25 cellular contexts compared by ENCODE assay signal in the genomic region with DNA sequence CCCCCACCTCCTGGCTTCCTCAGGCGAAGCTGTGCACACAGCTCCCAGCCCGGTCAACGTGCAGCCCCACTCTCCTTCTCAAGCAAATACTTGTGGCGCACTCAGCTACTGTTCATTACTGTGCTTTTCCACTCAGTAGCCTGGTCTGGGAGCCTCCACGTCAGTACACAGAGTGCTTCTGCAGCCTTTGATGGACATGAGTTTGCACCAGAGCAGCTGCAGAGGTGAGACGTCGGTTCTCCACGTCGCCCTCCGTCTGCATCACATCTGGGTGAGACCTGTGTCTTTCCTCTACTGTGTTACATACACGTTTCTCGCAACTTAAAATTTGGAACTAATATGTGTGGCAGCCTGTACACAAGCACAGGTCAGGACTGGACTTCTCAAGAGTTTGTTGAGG.
DNase-seq lines count a peak whose midpoint lies in the region; ATAC-seq, FAIRE-seq and TF ChIP-seq lines count a peak whose summit lies in the region.
"Had no signal": no experiment of that assay in that cellular context is flagged by ENCODE, and none has a peak within 500 bp of the region (broad histone marks: within the 10 kb centered on the region; RNA-seq: fewer than 3 reads in every experiment).

No MANE protein-coding gene starts in this region.

- no peak overlapping the region for H3K4me2 ChIP-seq in neural progenitor cell
- H3K4me2 ChIP-seq: A549; BLaER1 treated with 17β-estradiol and CSF1 and Interleukin-3, amounts not matched to agents 10 nM and 100 nM; GM23338 had no signal

- H3K9me3 Mint-ChIP-seq in neural progenitor cell, result peaks cover 2% of the 10 kb centered on the region
- H3K9me3 Mint-ChIP-seq in activated T-helper 2 cell treated with anti-CD3 and anti-CD28 coated beads, Interferon-gamma antibody, Interleukin-2, Interleukin-4, amounts not matched to agents 10 μg/mL and 5 μg/mL and 100 μg/mL, durations not matched to agents 14 hours and 24 hours and 36 hours, result no peaks in the 10 kb centered on the region
- H3K9me3 Mint-ChIP-seq: CD14-positive monocyte; CD4-positive, alpha-beta T cell had no signal

- WGBS in sigmoid colon, 2 donors, result 82 to 84% methylated on average over 12 of the region's 12 CpGs

- no peaks in the 10 kb centered on the region for H4K20me1 ChIP-seq in neural progenitor cell (ENCODE audit: low read depth)

- no peak overlapping the region for H3K4me3 ChIP-seq in kidney (ENCODE audit: low read length in 2 of 2)
- H3K4me3 ChIP-seq in neural progenitor cell, result no peak overlapping the region
- no peak overlapping the region for H3K4me3 ChIP-seq in sigmoid colon
- H3K4me3 ChIP-seq: A549; BLaER1 treated with 17β-estradiol and CSF1 and Interleukin-3, amounts not matched to agents 10 nM and 100 nM; GM23338 had no signal

- H3K9ac ChIP-seq in kidney (ENCODE audit: low read length in 2 of 2) (no peak overlapping the region), neural progenitor cell (no peak overlapping the region)
- H3K9ac ChIP-seq: BLaER1 treated with 17β-estradiol and CSF1 and Interleukin-3, amounts not matched to agents 10 nM and 100 nM had no signal

- H3K36me3 Mint-ChIP-seq in neural progenitor cell, result no peaks in the 10 kb centered on the region
- H3K36me3 Mint-ChIP-seq in activated T-helper 2 cell treated with anti-CD3 and anti-CD28 coated beads, Interferon-gamma antibody, Interleukin-2, Interleukin-4, amounts not matched to agents 10 μg/mL and 5 μg/mL and 100 μg/mL, durations not matched to agents 14 hours and 24 hours and 36 hours (ENCODE audit: low read depth), result no peaks in the 10 kb centered on the region
- H3K36me3 Mint-ChIP-seq: CD14-positive monocyte had no signal

- peaks cover 10% of the 10 kb centered on the region for H3F3A ChIP-seq in neural progenitor cell (ENCODE audit: low read depth)

- H3K36me3 ChIP-seq in kidney (ENCODE audit: control insufficient read depth in 1 of 2, insufficient read depth in 2 of 2, low read length in 2 of 2), result no peaks in the 10 kb centered on the region
- H3K36me3 ChIP-seq in neural progenitor cell, result no peaks in the 10 kb centered on the region
- no peaks in the 10 kb centered on the region for H3K36me3 ChIP-seq in sigmoid colon
- H3K36me3 ChIP-seq: BE2C; BLaER1 treated with 17β-estradiol and CSF1 and Interleukin-3, amounts not matched to agents 10 nM and 100 nM had no signal

- no peak for FAIRE-seq in kidney (lab: Jason Lieb, UNC)
- FAIRE-seq: A549, GM12891 had no signal

- intact Hi-C loops in kidney (cut with DNase I), result no loop called here
- intact Hi-C loops in sigmoid colon (cut with DNase I), result no loop called here
- intact Hi-C loops in activated T-helper 2 cell treated with anti-CD3 and anti-CD28 coated beads, Interferon-gamma antibody, Interleukin-2, Interleukin-4, amounts not matched to agents 10 μg/mL and 5 μg/mL and 100 μg/mL, durations not matched to agents 14 hours and 24 hours and 36 hours (cut with micrococcal nuclease), result no loop called here

- H3K27me3 ChIP-seq in neural progenitor cell (no peaks in the 10 kb centered on the region), sigmoid colon (peaks cover 0 to under 1% (median 0%) of the 10 kb centered on the region in 3 donors)
- H3K27me3 ChIP-seq: BE2C; BLaER1 treated with 17β-estradiol and CSF1 and Interleukin-3, amounts not matched to agents 10 nM and 100 nM had no signal

- no peak for TF ChIP-seq POLR2A in sigmoid colon (IDR thresholded peaks at IDR 0.05)

- no peak for ATAC-seq in HG03521 (IDR thresholded peaks at IDR 0.05; ENCODE audit: unreplicated experiment)
- ATAC-seq: A549, GM23338, HCT116 had no signal

- no peak for TF ChIP-seq EP300 in sigmoid colon (IDR thresholded peaks at IDR 0.05)

- H3K27ac ChIP-seq in kidney (ENCODE audit: low read depth in 2 of 2, low read length in 2 of 2), result no peak overlapping the region
- no peak overlapping the region for H3K27ac ChIP-seq in neural progenitor cell
- H3K27ac ChIP-seq in sigmoid colon, result no peak overlapping the region
- H3K27ac ChIP-seq: 22Rv1; A549; BLaER1 treated with 17β-estradiol and CSF1 and Interleukin-3, amounts not matched to agents 10 nM and 100 nM had no signal

- no peaks in the 10 kb centered on the region for H3K4me1 Mint-ChIP-seq in neural progenitor cell
- H3K4me1 Mint-ChIP-seq in activated T-helper 2 cell treated with anti-CD3 and anti-CD28 coated beads, Interferon-gamma antibody, Interleukin-2, Interleukin-4, amounts not matched to agents 10 μg/mL and 5 μg/mL and 100 μg/mL, durations not matched to agents 14 hours and 24 hours and 36 hours (ENCODE audit: low read depth), result no peaks in the 10 kb centered on the region
- H3K4me1 Mint-ChIP-seq: CD14-positive monocyte had no signal

- no peak overlapping the region for H2AFZ ChIP-seq in neural progenitor cell (replicated peaks)
- H2AFZ ChIP-seq: GM23338 had no signal

- H3K4me1 ChIP-seq in kidney (ENCODE audit: control insufficient read depth in 1 of 2, insufficient read depth in 1 of 2, low read depth in 1 of 2, low read length in 2 of 2) (no peaks in the 10 kb centered on the region), neural progenitor cell (peaks cover 9% of the 10 kb centered on the region), sigmoid colon (peaks cover 0 to 12% (median 4%) of the 10 kb centered on the region in 4 donors)
- H3K4me1 ChIP-seq: A549; BE2C; BLaER1 treated with 17β-estradiol and CSF1 and Interleukin-3, amounts not matched to agents 10 nM and 100 nM had no signal

- H3K27ac Mint-ChIP-seq in neural progenitor cell, result peak overlapping the region; percentile 39
- H3K27ac Mint-ChIP-seq in activated T-helper 2 cell treated with anti-CD3 and anti-CD28 coated beads, Interferon-gamma antibody, Interleukin-2, Interleukin-4, amounts not matched to agents 10 μg/mL and 5 μg/mL and 100 μg/mL, durations not matched to agents 14 hours and 24 hours and 36 hours, result no peak overlapping the region
- H3K27ac Mint-ChIP-seq: CD4-positive, alpha-beta T cell; GM23338 had no signal

- H3K27me3 Mint-ChIP-seq in neural progenitor cell (ENCODE audit: insufficient read depth, low read depth), result peaks cover 23% of the 10 kb centered on the region
- H3K27me3 Mint-ChIP-seq in activated T-helper 2 cell treated with anti-CD3 and anti-CD28 coated beads, Interferon-gamma antibody, Interleukin-2, Interleukin-4, amounts not matched to agents 10 μg/mL and 5 μg/mL and 100 μg/mL, durations not matched to agents 14 hours and 24 hours and 36 hours (ENCODE audit: low read depth), result no peaks in the 10 kb centered on the region
- H3K27me3 Mint-ChIP-seq: CD4-positive, alpha-beta T cell had no signal

- DNase-seq in activated effector memory CD4-positive, alpha-beta T cell treated with anti-CD3 and anti-CD28 coated beads, Interleukin-2, amount 50 U/mL, for 16 hours, result peak; percentile 16
- DNase-seq in activated effector memory CD4-positive, alpha-beta T cell treated with Interleukin-2 at 50 U/mL for 16 hours, result no peak
- DNase-seq in kidney (peak; percentile 24), neural progenitor cell (ENCODE audit: low spot score) (no peak), sigmoid colon (peak; percentile 22), HPDE6-E6E7 (ENCODE audit: extremely low spot score) (no peak)
- no peak for DNase-seq in activated T-helper 2 cell treated with anti-CD3 and anti-CD28 coated beads, Interferon-gamma antibody, Interleukin-2, Interleukin-4, amounts not matched to agents 10 μg/mL and 5 μg/mL and 100 μg/mL, durations not matched to agents 14 hours and 24 hours and 36 hours (ENCODE audit: low spot score)
- DNase-seq: ACHN; AML-193; BE2C; Calu3; CD4-positive, alpha-beta T cell; COR-L47; DMS53; DMS79 treated with DMSO at 0.1 percent for 48 hours; GF-D8; H9 had no signal

- TF ChIP-seq CTCF in kidney (IDR thresholded peaks at IDR 0.05; ENCODE audit: borderline replicate concordance, extremely low read depth, insufficient read depth), result no peak
- TF ChIP-seq CTCF in neural progenitor cell (IDR thresholded peaks at IDR 0.05), result no peak
- TF ChIP-seq CTCF in sigmoid colon (IDR thresholded peaks at IDR 0.05), result no peak

- no peaks in the 10 kb centered on the region for H3K79me2 ChIP-seq in neural progenitor cell (ENCODE audit: low read depth)

- H3K4me3 Mint-ChIP-seq in neural progenitor cell, result no peak overlapping the region
- no peak overlapping the region for H3K4me3 Mint-ChIP-seq in activated T-helper 2 cell treated with anti-CD3 and anti-CD28 coated beads, Interferon-gamma antibody, Interleukin-2, Interleukin-4, amounts not matched to agents 10 μg/mL and 5 μg/mL and 100 μg/mL, durations not matched to agents 14 hours and 24 hours and 36 hours (ENCODE audit: low read depth)
- H3K4me3 Mint-ChIP-seq: CD14-positive monocyte; CD4-positive, alpha-beta T cell; GM23338; H9 had no signal

- H3K9me3 ChIP-seq in kidney (ENCODE audit: control insufficient read depth in 1 of 2, low read length in 2 of 2), result no peaks in the 10 kb centered on the region
- no peaks in the 10 kb centered on the region for H3K9me3 ChIP-seq in neural progenitor cell (ENCODE audit: low read depth)
- no peaks in the 10 kb centered on the region for H3K9me3 ChIP-seq in sigmoid colon
- H3K9me3 ChIP-seq: A549; BE2C; BLaER1 treated with 17β-estradiol and CSF1 and Interleukin-3, amounts not matched to agents 10 nM and 100 nM had no signal

Comparison
In these comparisons a context has a peak if more than half of its experiments do, and no peak if none do; other contexts are left out.
1. DNase-seq: peak in activated effector memory CD4-positive, alpha-beta T cell treated with anti-CD3 and anti-CD28 coated beads, Interleukin-2, amount 50 U/mL, for 16 hours (single experiment), kidney (single experiment) and sigmoid colon (single experiment); none in activated effector memory CD4-positive, alpha-beta T cell treated with Interleukin-2 at 50 U/mL for 16 hours (single experiment), neural progenitor cell (single experiment), activated T-helper 2 cell treated with anti-CD3 and anti-CD28 coated beads, Interferon-gamma antibody, Interleukin-2, Interleukin-4, amounts not matched to agents 10 μg/mL and 5 μg/mL and 100 μg/mL, durations not matched to agents 14 hours and 24 hours and 36 hours (single experiment) and HPDE6-E6E7 (single experiment).